In genomic region chr17:9577402-9577709, GRCh38 we compare ENCODE assay signal across 12 cellular contexts. TPM values are rescaled to one million over a fixed set of nuclear protein-coding genes. Genes with fewer than 3 reads are reported as not detected.
DNase-seq lines count a peak whose midpoint lies in the region; ATAC-seq and TF ChIP-seq lines count a peak whose summit lies in the region.
"Had no signal": no experiment of that assay in that cellular context is flagged by ENCODE, and none has a peak within 500 bp of the region (broad histone marks: within the 10 kb centered on the region; RNA-seq: fewer than 3 reads in every experiment).

No MANE protein-coding gene starts in this region.

- H2BK5ac ChIP-seq in IMR-90 (ENCODE audit: low read depth, low read length, poor library complexity, severe bottlenecking): no peak overlapping the region

- dilution Hi-C loops in IMR-90 (cut with HindIII; ENCODE audit: low sequenced_read_pairs, unreplicated experiment): no loop called here

- TF ChIP-seq CTCF in SK-N-SH (IDR thresholded peaks at IDR 0.05) (no peak), IMR-90 (conservative IDR thresholded peaks at IDR 0.05; ENCODE audit: low read depth, low read length) (no peak)

- peaks cover 15% of the 10 kb centered on the region for H3F3A ChIP-seq in SK-N-SH (replicated peaks; ENCODE audit: insufficient read depth)

- no peak for ATAC-seq in SK-N-SH treated with all-trans-retinoic acid at 6 μM for 48 hours
- ATAC-seq in IMR-90 (ENCODE audit: low read depth): no peak
- ATAC-seq in central memory CD8-positive, alpha-beta T cell (replicated peaks; ENCODE audit: extremely low read depth, poor library complexity, severe bottlenecking): no peak
- no peak for ATAC-seq in HG03045 (IDR thresholded peaks at IDR 0.05; ENCODE audit: unreplicated experiment)

- H2BK15ac ChIP-seq in IMR-90 (ENCODE audit: low read depth, low read length): no peak overlapping the region

- no peaks in the 10 kb centered on the region for H3K9me2 ChIP-seq in SK-N-SH

- H3K9me3 Mint-ChIP-seq in central memory CD8-positive, alpha-beta T cell: no peaks in the 10 kb centered on the region
- H3K9me3 Mint-ChIP-seq: activated naive CD4-positive, alpha-beta T cell treated with anti-CD3 and anti-CD28 coated beads, Interleukin-2, amount 50 U/mL, for 72 hours had no signal

- H3K4me3 ChIP-seq in SK-N-SH (ENCODE audit: low read depth in 2 of 2, low read length in 1 of 2) (peak overlapping the region in 1 of 2 experiments; percentile 94; a peak in 1 of 4 replicates), IMR-90 (ENCODE audit: insufficient read depth, low read depth, low read length) (no peak overlapping the region), neuron (ENCODE audit: low read length) (no peak overlapping the region)

- H3K27me3 ChIP-seq in SK-N-SH (ENCODE audit: insufficient read depth) (no peaks in the 10 kb centered on the region), IMR-90 (ENCODE audit: control insufficient read depth, insufficient read depth, low read length) (no peaks in the 10 kb centered on the region), neuron (ENCODE audit: insufficient read depth, low read length) (peaks cover 2% of the 10 kb centered on the region)

- H3K79me2 ChIP-seq in SK-N-SH (ENCODE audit: insufficient read depth): peaks cover 13% of the 10 kb centered on the region

- no peak overlapping the region for H2AK5ac ChIP-seq in IMR-90 (ENCODE audit: low read depth, low read length)

- H3K4me2 ChIP-seq in SK-N-SH: peak overlapping the region; percentile 77; the same call in 1 of the 2 replicates
- H3K4me2 ChIP-seq in IMR-90 (ENCODE audit: low read depth, low read length): no peak overlapping the region

- peaks cover 6 to 7% of the 10 kb centered on the region in 2 experiments; a peak in 2 of 4 replicates for H3K79me1 ChIP-seq in IMR-90 (ENCODE audit: low read depth in 1 of 2, low read length in 2 of 2)

- no peak for TF ChIP-seq EP300 in SK-N-SH (IDR thresholded peaks at IDR 0.05; ENCODE audit: borderline replicate concordance in 1 of 2, low read depth in 1 of 2, low read length in 1 of 2)

- BruUV-seq in IMR-90 (replicated peaks; lab: Mats Ljungman, UMichigan): no TSS peak

- H4K91ac ChIP-seq in IMR-90 (ENCODE audit: insufficient read depth, low read depth, low read length): no peak overlapping the region

- H3K27ac ChIP-seq in SK-N-SH (ENCODE audit: low read depth in 2 of 2, low read length in 1 of 2): no peak overlapping the region
- H3K27ac ChIP-seq in IMR-90 (ENCODE audit: insufficient read depth, low read length): no peak overlapping the region

- no peaks in the 10 kb centered on the region for H3K36me3 ChIP-seq in SK-N-SH (replicated peaks in 1 of 2; ENCODE audit: control insufficient read depth in 1 of 2, insufficient read depth in 2 of 2, low read length in 1 of 2)
- H3K36me3 ChIP-seq in IMR-90 (ENCODE audit: control insufficient read depth, insufficient read depth, low read length): no peaks in the 10 kb centered on the region
- H3K36me3 ChIP-seq in neuron (ENCODE audit: insufficient read depth, low read length): no peaks in the 10 kb centered on the region

- peak overlapping the region; percentile 94 for H3K27ac Mint-ChIP-seq in central memory CD8-positive, alpha-beta T cell (ENCODE audit: low read depth)

- no peak overlapping the region for H3K14ac ChIP-seq in IMR-90 (replicated peaks; ENCODE audit: low read depth, low read length)

- POLR2A ChIA-PET in SK-N-SH (lab: Yijun Ruan, JAX) (no interaction called here), IMR-90 (lab: Charles Lee; ENCODE audit: unreplicated experiment) (no interaction called here)

- no peak overlapping the region for H3K18ac ChIP-seq in IMR-90 (ENCODE audit: low read depth, low read length)

- CTCF ChIA-PET in SK-N-SH (lab: Yijun Ruan, JAX): interaction anchor here (0.6 to 2.7 kb wide), 19 partner anchors 11 to 407 kb away, joined by 3 to 28 read pairs (median 4); no protein-coding TSS in a partner anchor
- CTCF ChIA-PET in IMR-90 (lab: Yijun Ruan, JAX): interaction anchor here (0.6 to 1.5 kb wide), 7 partner anchors 12 to 100 kb away, joined by 3 to 6 read pairs (median 3); no protein-coding TSS in a partner anchor

- H3K36me3 Mint-ChIP-seq in central memory CD8-positive, alpha-beta T cell (ENCODE audit: insufficient read depth): peaks cover 17% of the 10 kb centered on the region

- H3K9ac ChIP-seq in SK-N-SH (no peak overlapping the region), IMR-90 (ENCODE audit: low read depth, low read length) (no peak overlapping the region)

- DNase-seq in SK-N-SH (no peak), IMR-90 (no peak), epidermal melanocyte (ENCODE audit: insufficient read length, low spot score) (no peak), DMS53 (lab: John Stamatoyannopoulos, UW) (no peak)
- DNase-seq in central memory CD8-positive, alpha-beta T cell (ENCODE audit: low spot score in 2 of 2): no peak

- no peaks in the 10 kb centered on the region for H3K9me1 ChIP-seq in IMR-90 (ENCODE audit: insufficient read depth, low read length)

- peak overlapping the region; percentile 97 for H3K4me3 Mint-ChIP-seq in central memory CD8-positive, alpha-beta T cell

- 0% methylated on average over 2 of the region's 2 CpGs for WGBS in SK-N-SH (ENCODE audit: low lambda C conversion rate)
- 100% methylated on average over 1 of the region's 2 CpGs; no CpG with 5 or more reads in 1 of the 2 experiments for WGBS in IMR-90 (ENCODE audit: extremely low coverage in 2 of 2, insufficient read length in 1 of 2), 2 experiments

- H3K4me1 Mint-ChIP-seq in central memory CD8-positive, alpha-beta T cell: peaks cover 34% of the 10 kb centered on the region

- no peak overlapping the region for H3K23ac ChIP-seq in IMR-90 (ENCODE audit: low read depth, low read length)

- TF ChIP-seq RAD21 in SK-N-SH (IDR thresholded peaks at IDR 0.05; ENCODE audit: low read length) (no peak), IMR-90 (IDR thresholded peaks at IDR 0.05; ENCODE audit: low read length) (no peak)

- H2BK20ac ChIP-seq in IMR-90 (ENCODE audit: low read depth, low read length): no peak overlapping the region

- no peak overlapping the region for H2AK9ac ChIP-seq in IMR-90 (replicated peaks; ENCODE audit: low read depth, low read length, poor library complexity)

- H2BK120ac ChIP-seq in IMR-90 (ENCODE audit: low read depth, low read length): no peak overlapping the region

- no peak for TF ChIP-seq POLR2A in IMR-90 (IDR thresholded peaks at IDR 0.05; ENCODE audit: low read depth, low read length)

- no peaks in the 10 kb centered on the region for H3K27me3 Mint-ChIP-seq in central memory CD8-positive, alpha-beta T cell

- H3K56ac ChIP-seq in IMR-90 (ENCODE audit: extremely low read depth, insufficient read depth, low read length): no peak overlapping the region

- no peak overlapping the region for H3K4ac ChIP-seq in IMR-90 (ENCODE audit: low read depth, low read length)

- H3K9me3 ChIP-seq in SK-N-SH: no peaks in the 10 kb centered on the region
- no peaks in the 10 kb centered on the region for H3K9me3 ChIP-seq in IMR-90 (ENCODE audit: control insufficient read depth, insufficient read depth, low read length)
- no peaks in the 10 kb centered on the region for H3K9me3 ChIP-seq in neuron (ENCODE audit: low read length)

- H2AFZ ChIP-seq in SK-N-SH (ENCODE audit: low read depth): peak overlapping the region; percentile 99
- H2AFZ ChIP-seq in IMR-90 (replicated peaks; ENCODE audit: low read length, poor library complexity): peak overlapping the region; percentile 85
- peak overlapping the region; percentile 49 for H2AFZ ChIP-seq in neuron (ENCODE audit: low read depth, low read length)

- H4K20me1 ChIP-seq in SK-N-SH (ENCODE audit: insufficient read depth) (no peaks in the 10 kb centered on the region), IMR-90 (ENCODE audit: insufficient read depth, low read length) (no peaks in the 10 kb centered on the region)

- peaks cover 0 to 10% of the 10 kb centered on the region in 2 experiments; a peak in 2 of 4 replicates for H3K4me1 ChIP-seq in SK-N-SH (ENCODE audit: control insufficient read depth in 1 of 2, insufficient read depth in 2 of 2, low read depth in 1 of 2, low read length in 1 of 2)
- peaks cover 5% of the 10 kb centered on the region; the same call in 1 of the 2 replicates for H3K4me1 ChIP-seq in IMR-90 (ENCODE audit: control insufficient read depth, insufficient read depth, low read length)
- peaks cover 15% of the 10 kb centered on the region for H3K4me1 ChIP-seq in neuron (ENCODE audit: insufficient read depth, low read length)

- H4K8ac ChIP-seq in IMR-90 (ENCODE audit: low read depth in 2 of 2, low read length in 2 of 2): no peak overlapping the region

- intact Hi-C loops in IMR-90 (cut with micrococcal nuclease): loop anchor here (5.0 kb wide), 1 partner anchor 550 kb away; no protein-coding TSS in a partner anchor

- H4K5ac ChIP-seq in IMR-90 (ENCODE audit: low read depth, low read length): no peak overlapping the region

- in situ Hi-C loops in IMR-90 (cut with MboI; ENCODE audit: low sequenced_read_pairs): no loop called here

TF ChIP-seq in SK-N-SH, 30 proteins besides CTCF, POLR2A, EP300 and RAD21 (continues in another document):
- TF ChIP-seq GABPA (IDR thresholded peaks at IDR 0.05; ENCODE audit: low read depth): no peak

TF ChIP-seq in SK-N-SH treated with all-trans-retinoic acid at 6 μM for 48 hours, 23 proteins besides CTCF, POLR2A, EP300 and RAD21 (continues in another document):
- TF ChIP-seq SNAI2 (CRISPR knock-in tag; IDR thresholded peaks at IDR 0.05) (no peak), CSDC2 (CRISPR knock-in tag; IDR thresholded peaks at IDR 0.05) (no peak)

RNA-seq across cellular contexts. Expression of gene CFAP52, which starts 0.9 kb away (rescaled TPM):
- 0.11 and 0.26 TPM in 2 replicates for polyA plus RNA-seq in SK-N-SH (2012; rRNA removed)
- polyA plus RNA-seq in SK-N-SH (2012; cell fraction: cytosol; rRNA removed): 0.05 and 0.28 TPM in 2 replicates
- 0.05 and 0.87 TPM in 2 replicates for polyA plus RNA-seq in SK-N-SH (2012; cell fraction: nucleus; rRNA removed)
- total RNA-seq in IMR-90 (2012; rRNA removed): not detected in 2 replicates
- 0.22 TPM in 1 of 2 replicates, not detected in the other for polyA plus RNA-seq in IMR-90 (2012; rRNA removed)
- 0.08 TPM in 1 of 2 replicates, not detected in the other for polyA plus RNA-seq in IMR-90 (2012; cell fraction: cytosol; rRNA removed)
- 0.07 TPM in 1 of 2 replicates, not detected in the other for polyA plus RNA-seq in IMR-90 (2012; cell fraction: nucleus; rRNA removed; ENCODE audit: low replicate concordance)
- total RNA-seq: activated naive CD4-positive, alpha-beta T cell treated with anti-CD3 and anti-CD28 coated beads, Interleukin-2, amount 50 U/mL, for 72 hours; Daoy; dermis microvascular lymphatic vessel endothelial cell; HT1080 had no signal

RNA-seq across cellular contexts. Expression of gene STX8, which starts 1.7 kb away (rescaled TPM):
- polyA plus RNA-seq in SK-N-SH (2012; rRNA removed) (51.3 and 53.3 TPM in 2 replicates), IMR-90 (2012; rRNA removed) (47.0 and 53.0 TPM in 2 replicates)
- polyA plus RNA-seq in SK-N-SH (2012; cell fraction: cytosol; rRNA removed): 74.3 and 99.6 TPM in 2 replicates
- polyA plus RNA-seq in SK-N-SH (2012; cell fraction: nucleus; rRNA removed): 13.0 and 22.9 TPM in 2 replicates
- 26.5 and 79.2 TPM in 2 replicates for total RNA-seq in IMR-90 (2012; rRNA removed)
- 11.9 and 21.1 TPM in 2 replicates for polyA plus RNA-seq in IMR-90 (2012; cell fraction: cytosol; rRNA removed)
- polyA plus RNA-seq in IMR-90 (2012; cell fraction: nucleus; rRNA removed; ENCODE audit: low replicate concordance): 2.2 and 23.3 TPM in 2 replicates

Comparison
In these comparisons a context has a peak if more than half of its experiments do, and no peak if none do; other contexts are left out.
1. H2AFZ ChIP-seq: peak in every context shown above with its lines; median percentile 99 in SK-N-SH; 85 in IMR-90; 49 in neuron.